In the genomic region with DNA sequence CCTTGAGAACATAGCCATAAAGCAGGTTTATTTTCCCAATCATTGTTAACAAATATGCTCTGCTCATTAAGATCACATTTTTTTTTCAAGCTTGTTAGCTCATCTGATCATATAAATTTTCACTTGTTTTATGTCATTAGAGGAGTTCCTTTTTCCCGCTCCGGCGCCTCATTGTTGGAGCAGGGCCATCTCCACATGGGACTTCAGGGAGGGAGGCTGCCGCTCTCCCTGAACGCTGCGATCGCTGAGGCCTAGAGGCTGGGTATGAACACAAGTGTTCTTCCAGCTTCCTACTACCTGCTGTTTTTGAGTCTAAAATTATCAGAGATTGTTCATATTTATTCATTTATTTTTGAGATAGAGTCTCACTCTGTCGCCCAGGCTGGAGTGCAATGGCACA, we compare ENCODE assay signal across 16 cellular contexts.
DNase-seq lines count a peak whose midpoint lies in the region; ATAC-seq and TF ChIP-seq lines count a peak whose summit lies in the region.
"Had no signal": no experiment of that assay in that cellular context is flagged by ENCODE, and none has a peak within 500 bp of the region (broad histone marks: within the 10 kb centered on the region; RNA-seq: fewer than 3 reads in every experiment).

No MANE protein-coding gene starts in this region.

- 0 out of 2 replicates have a peak overlapping the region, but pooled peaks have one; percentile 76 for H3K27ac ChIP-seq in 22Rv1
- H3K27ac ChIP-seq: BLaER1, C4-2B had no signal

- TF ChIP-seq CTCF in 22Rv1 (IDR thresholded peaks at IDR 0.05) (no peak), GM10248 (IDR thresholded peaks at IDR 0.05; ENCODE audit: control extremely low read depth, extremely low read depth, low read depth, missing control alignments) (no peak)

- CTCF ChIA-PET in GM10248 (lab: Yijun Ruan, JAX): interaction anchor here (0.6 to 4.4 kb wide), 6 partner anchors 15 to 198 kb away, joined by 3 to 32 read pairs (median 3); no protein-coding TSS in a partner anchor

- no peak for ATAC-seq in GM21619 (IDR thresholded peaks at IDR 0.05; ENCODE audit: unreplicated experiment)
- ATAC-seq: CD8-positive, alpha-beta T cell; GM12878 had no signal

- DNase-seq in NCI-H69 (lab: John Stamatoyannopoulos, UW): peak; percentile 31
- peak; percentile 13 for DNase-seq in left kidney (ENCODE audit: low read depth, low spot score)
- DNase-seq in NCI-H524 treated with DMSO at 0.1 percent for 48 hours (lab: John Stamatoyannopoulos, UW): no peak
- DNase-seq in GM10248 (ENCODE audit: extremely low spot score): no peak
- DNase-seq: Caco-2; CD4-positive, CD25-positive, alpha-beta regulatory T cell; CD8-positive, alpha-beta T cell; DMS153; DND-41; GOT3; HFFc6 had no signal

- POLR2A ChIA-PET in GM10248 (lab: Yijun Ruan, JAX): no interaction called here

Comparison
In these comparisons a context has a peak if more than half of its experiments do, and no peak if none do; other contexts are left out.
1. DNase-seq: peak in NCI-H69 (single experiment) and left kidney (single experiment); none in NCI-H524 treated with DMSO at 0.1 percent for 48 hours (single experiment) and GM10248 (single experiment).